8 cellular contexts compared by ENCODE assay signal in the genomic region with DNA sequence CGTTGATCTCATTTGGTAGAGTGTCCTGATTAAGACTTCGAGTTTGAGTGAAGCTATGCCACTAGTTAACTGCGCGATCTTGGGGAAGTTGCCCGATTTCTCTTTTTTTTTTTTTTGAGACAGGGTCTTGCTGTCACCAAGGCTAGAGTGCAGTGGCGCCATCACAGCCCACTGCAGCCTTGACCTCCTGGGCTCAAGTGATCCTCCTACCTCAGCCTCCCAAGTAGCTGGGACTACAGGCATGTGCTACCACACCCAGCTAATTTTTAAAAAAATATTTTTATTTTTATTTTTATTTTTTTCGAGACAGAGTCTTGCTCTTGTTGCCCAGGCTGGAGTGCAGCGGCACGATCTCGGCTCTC. TPM values are rescaled to one million over a fixed set of nuclear protein-coding genes. Genes with fewer than 3 reads are reported as not detected.
DNase-seq lines count a peak whose midpoint lies in the region; ATAC-seq and TF ChIP-seq lines count a peak whose summit lies in the region.
"Not testable (repeated sequence)": the region's sequence is repeated elsewhere in the genome, so short reads cannot be mapped to it uniquely, and the experiment has no call there.

No MANE protein-coding gene starts in this region.

- ATAC-seq in memory B cell (ENCODE audit: low read depth), result not testable (repeated sequence)

- H3K4me3 ChIP-seq in Caco-2 (ENCODE audit: low read depth, low read length) (peak overlapping the region; percentile 89), MG63 (peak overlapping the region; percentile 92), fibroblast of the aortic adventitia (ENCODE audit: low read depth, low read length) (peak overlapping the region; percentile 91), prostate gland (peak overlapping the region; percentile 49 to 71)

- H3K9me3 ChIP-seq in Caco-2, MG63, prostate gland: not testable (repeated sequence)

- H3K27me3 Mint-ChIP-seq in Caco-2 (ENCODE audit: insufficient read depth, unreplicated experiment); activated CD4-positive, alpha-beta memory T cell treated with anti-CD3 and anti-CD28 coated beads for 36 hours; MCF 10A (ENCODE audit: insufficient read depth, unreplicated experiment); memory B cell; type B pancreatic cell: not testable (repeated sequence)

- intact Hi-C loops in Caco-2 (cut with micrococcal nuclease; ENCODE audit: unreplicated experiment); MCF 10A (cut with micrococcal nuclease): not testable (repeated sequence)
- intact Hi-C loops in activated CD4-positive, alpha-beta memory T cell treated with anti-CD3 and anti-CD28 coated beads for 36 hours (cut with micrococcal nuclease), result loop anchor here (5.0 kb wide), 2 partner anchors 218 to 233 kb away; partner anchors contain the start of genes C1R and C1RL
- intact Hi-C loops in prostate gland (cut with DNase I), result loop anchor here (10.0 kb wide), 2 partner anchors 61 to 91 kb away; no protein-coding TSS in a partner anchor

- H3K4me1 ChIP-seq in Caco-2, result peaks cover 21% of the 10 kb centered on the region
- not testable (repeated sequence) for H3K4me1 ChIP-seq in prostate gland (replicated peaks)

- POLR2A ChIA-PET in Caco-2 (lab: Charles Lee), result interaction anchor here (0.5 to 3.4 kb wide), 2 partner anchors 17 to 384 kb away, joined by 4 to 56 read pairs; no protein-coding TSS in a partner anchor
- POLR2A ChIA-PET in activated CD4-positive, alpha-beta memory T cell treated with anti-CD3 and anti-CD28 coated beads for 36 hours (lab: Charles Lee), result interaction anchor here (0.6 to 5.7 kb wide), 5 partner anchors 21 to 234 kb away, joined by 3 to 59 read pairs (median 7); partner anchors contain the start of genes C12orf57, CDCA3, MLF2 and RNU7-1
- POLR2A ChIA-PET in MCF 10A (lab: Yijun Ruan, JAX), result interaction anchor here (0.6 to 7.7 kb wide), 7 partner anchors 17 to 121 kb away, joined by 3 to 81 read pairs (median 14); partner anchors contain the start of genes C12orf57, CDCA3, LRRC23 and RNU7-1

- H3K4me3 Mint-ChIP-seq in Caco-2 (ENCODE audit: unreplicated experiment) (peak overlapping the region; percentile 98), MCF 10A (ENCODE audit: unreplicated experiment) (peak overlapping the region; percentile 91), memory B cell (peak overlapping the region; percentile 89), type B pancreatic cell (peak overlapping the region; percentile 89)
- peak overlapping the region; percentile 87 for H3K4me3 Mint-ChIP-seq in activated CD4-positive, alpha-beta memory T cell treated with anti-CD3 and anti-CD28 coated beads for 36 hours

- TF ChIP-seq POLR2A in prostate gland (IDR thresholded peaks at IDR 0.05), result not testable (repeated sequence)

- not testable (repeated sequence) for TF ChIP-seq CTCF in Caco-2 (IDR thresholded peaks at IDR 0.05; ENCODE audit: insufficient read depth in 1 of 2, low read depth in 1 of 2, low read length in 1 of 2, severe bottlenecking in 1 of 2, unreplicated experiment in 1 of 2); MCF 10A (IDR thresholded peaks at IDR 0.05; ENCODE audit: unreplicated experiment); fibroblast of the aortic adventitia (IDR thresholded peaks at IDR 0.05; ENCODE audit: insufficient read depth, low read length); prostate gland (IDR thresholded peaks at IDR 0.05); type B pancreatic cell (conservative IDR thresholded peaks at IDR 0.05)

- 47% methylated on average over 10 of the region's 10 CpGs for WGBS in prostate gland

- not testable (repeated sequence) for H3K9me3 Mint-ChIP-seq in Caco-2 (ENCODE audit: unreplicated experiment); activated CD4-positive, alpha-beta memory T cell treated with anti-CD3 and anti-CD28 coated beads for 36 hours; MCF 10A (ENCODE audit: unreplicated experiment); memory B cell; type B pancreatic cell

- not testable (repeated sequence) for H3K27me3 ChIP-seq in Caco-2 (replicated peaks; ENCODE audit: control insufficient read depth, insufficient read depth, low read length); MG63; prostate gland (replicated peaks; ENCODE audit: insufficient read depth)

- peak overlapping the region; percentile 68 to 75 for H3K27ac ChIP-seq in prostate gland

- not testable (repeated sequence) for BruUV-seq in Caco-2 (replicated peaks; lab: Mats Ljungman, UMichigan); MCF 10A (replicated peaks; lab: Mats Ljungman, UMichigan)

- peak overlapping the region; percentile 95 for H3K27ac Mint-ChIP-seq in Caco-2 (ENCODE audit: unreplicated experiment)
- peak overlapping the region; percentile 85 for H3K27ac Mint-ChIP-seq in activated CD4-positive, alpha-beta memory T cell treated with anti-CD3 and anti-CD28 coated beads for 36 hours
- not testable (repeated sequence) for H3K27ac Mint-ChIP-seq in MCF 10A (ENCODE audit: low read depth, unreplicated experiment)
- peak overlapping the region; percentile 90 for H3K27ac Mint-ChIP-seq in memory B cell
- H3K27ac Mint-ChIP-seq in type B pancreatic cell, result peak overlapping the region; percentile 75

- CTCF ChIA-PET in Caco-2 (lab: Charles Lee), result interaction anchor here (0.6 to 3.5 kb wide), 4 partner anchors 18 to 88 kb away, joined by 4 to 87 read pairs (median 42); partner anchors contain the start of genes CDCA3 and USP5
- CTCF ChIA-PET in activated CD4-positive, alpha-beta memory T cell treated with anti-CD3 and anti-CD28 coated beads for 36 hours (lab: Charles Lee), result interaction anchor here (2.5 to 4.1 kb wide), 4 partner anchors 18 to 52 kb away, joined by 10 to 74 read pairs (median 38); partner anchors contain the start of genes CDCA3, LRRC23 and USP5
- CTCF ChIA-PET in MCF 10A (lab: Yijun Ruan, JAX), result interaction anchor here (0.6 to 7.7 kb wide), 8 partner anchors 8 to 789 kb away, joined by 3 to 64 read pairs (median 4); no protein-coding TSS in a partner anchor

- H3K36me3 ChIP-seq in Caco-2 (ENCODE audit: control insufficient read depth, insufficient read depth, low read length); prostate gland: not testable (repeated sequence)
- H3K36me3 ChIP-seq in MG63, result peaks cover 36% of the 10 kb centered on the region

- H3K36me3 Mint-ChIP-seq in Caco-2 (ENCODE audit: insufficient read depth, unreplicated experiment), result peaks cover 83% of the 10 kb centered on the region
- peaks cover 43% of the 10 kb centered on the region for H3K36me3 Mint-ChIP-seq in activated CD4-positive, alpha-beta memory T cell treated with anti-CD3 and anti-CD28 coated beads for 36 hours
- peaks cover 27% of the 10 kb centered on the region for H3K36me3 Mint-ChIP-seq in MCF 10A (ENCODE audit: insufficient read depth, unreplicated experiment)
- H3K36me3 Mint-ChIP-seq in memory B cell, result not testable (repeated sequence)
- H3K36me3 Mint-ChIP-seq in type B pancreatic cell, result peaks cover 23% of the 10 kb centered on the region

- peaks cover 40% of the 10 kb centered on the region for H3K4me1 Mint-ChIP-seq in Caco-2 (ENCODE audit: low read depth, unreplicated experiment)
- H3K4me1 Mint-ChIP-seq in activated CD4-positive, alpha-beta memory T cell treated with anti-CD3 and anti-CD28 coated beads for 36 hours (ENCODE audit: low read depth), result peaks cover 45% of the 10 kb centered on the region
- peaks cover 20% of the 10 kb centered on the region for H3K4me1 Mint-ChIP-seq in MCF 10A (ENCODE audit: insufficient read depth, unreplicated experiment)
- peaks cover 32% of the 10 kb centered on the region for H3K4me1 Mint-ChIP-seq in memory B cell
- H3K4me1 Mint-ChIP-seq in type B pancreatic cell (ENCODE audit: unreplicated experiment), result peaks cover 23% of the 10 kb centered on the region

- DNase-seq in Caco-2; MG63; activated CD4-positive, alpha-beta memory T cell treated with anti-CD3 and anti-CD28 coated beads for 36 hours; MCF 10A (ENCODE audit: unreplicated experiment); fibroblast of the aortic adventitia (ENCODE audit: low read depth); memory B cell (ENCODE audit: low spot score in 2 of 2); prostate gland (ENCODE audit: low spot score); type B pancreatic cell (ENCODE audit: extremely low spot score, unreplicated experiment): not testable (repeated sequence)

RNA-seq across cellular contexts. Expression of gene SPSB2, which starts 0.9 kb away (rescaled TPM):
- 23.7 and 24.7 TPM in 2 replicates for total RNA-seq in Caco-2 (2022)
- total RNA-seq in MG63 (2014; rRNA removed; shearing (Covaris generic); ENCODE audit: low replicate concordance), result 11.4 and 19.9 TPM in 2 replicates
- total RNA-seq in activated CD4-positive, alpha-beta memory T cell treated with anti-CD3 and anti-CD28 coated beads for 36 hours, result 1 to 10 TPM; 3.8 to 4.7 TPM
- 9.2 and 10.8 TPM in 2 replicates for total RNA-seq in MCF 10A (2022)
- 3.3 and 8.0 TPM in 2 replicates for total RNA-seq in fibroblast of the aortic adventitia (ENCODE audit: low replicate concordance)
- 10 to 100 TPM; 12.7 to 23.5 TPM for total RNA-seq in prostate gland
- 6.5 and 13.9 TPM in 2 replicates for total RNA-seq in type B pancreatic cell (ENCODE audit: low replicate concordance)

RNA-seq across cellular contexts. Expression of gene TPI1, which starts 6.7 kb away (rescaled TPM):
- total RNA-seq in Caco-2 (2022) (1,141 and 1,254 TPM in 2 replicates), MCF 10A (2022) (498 and 549 TPM in 2 replicates), fibroblast of the aortic adventitia (ENCODE audit: low replicate concordance) (183 and 680 TPM in 2 replicates), prostate gland (100 to 1,000 TPM; 404 to 443 TPM), type B pancreatic cell (ENCODE audit: low replicate concordance) (565 and 954 TPM in 2 replicates)
- 1,500 and 1,845 TPM in 2 replicates for total RNA-seq in MG63 (2014; rRNA removed; shearing (Covaris generic); ENCODE audit: low replicate concordance)
- 1,000 to 10,000 TPM; 1,432 to 1,495 TPM for total RNA-seq in activated CD4-positive, alpha-beta memory T cell treated with anti-CD3 and anti-CD28 coated beads for 36 hours

RNA-seq across cellular contexts. Expression of gene USP5, which starts 22.0 kb away (rescaled TPM):
- total RNA-seq in Caco-2 (2022) (226 and 230 TPM in 2 replicates), MCF 10A (2022) (62.5 and 80.2 TPM in 2 replicates), fibroblast of the aortic adventitia (ENCODE audit: low replicate concordance) (84.0 and 140 TPM in 2 replicates), prostate gland (10 to 100 TPM; 58.3 to 84.1 TPM), type B pancreatic cell (ENCODE audit: low replicate concordance) (121 and 198 TPM in 2 replicates)
- total RNA-seq in MG63 (2014; rRNA removed; shearing (Covaris generic); ENCODE audit: low replicate concordance), result 104 and 143 TPM in 2 replicates
- 100 to 1,000 TPM; 125 to 130 TPM for total RNA-seq in activated CD4-positive, alpha-beta memory T cell treated with anti-CD3 and anti-CD28 coated beads for 36 hours

RNA-seq across cellular contexts. Expression of gene CDCA3, which starts 22.9 kb away (rescaled TPM):
- total RNA-seq in Caco-2 (2022) (147 and 152 TPM in 2 replicates), MCF 10A (2022) (11.7 and 25.5 TPM in 2 replicates), fibroblast of the aortic adventitia (ENCODE audit: low replicate concordance) (23.5 TPM in 1 of 2 replicates, not detected in the other), prostate gland (10 to 100 TPM in 1 of 2 donors, 1 to 10 TPM in 1; 1.7 to 16.2 TPM), type B pancreatic cell (ENCODE audit: low replicate concordance) (31.7 and 33.5 TPM in 2 replicates)
- 29.8 and 110 TPM in 2 replicates for total RNA-seq in MG63 (2014; rRNA removed; shearing (Covaris generic); ENCODE audit: low replicate concordance)
- total RNA-seq in activated CD4-positive, alpha-beta memory T cell treated with anti-CD3 and anti-CD28 coated beads for 36 hours, result 10 to 100 TPM; 80.3 to 87.8 TPM

RNA-seq across cellular contexts. Expression of gene LRRC23, which starts 30.6 kb away (rescaled TPM):
- total RNA-seq in Caco-2 (2022) (7.8 and 8.6 TPM in 2 replicates), MCF 10A (2022) (7.5 and 9.1 TPM in 2 replicates), fibroblast of the aortic adventitia (ENCODE audit: low replicate concordance) (7.0 and 62.6 TPM in 2 replicates), prostate gland (10 to 100 TPM; 15.9 to 25.3 TPM), type B pancreatic cell (ENCODE audit: low replicate concordance) (10.1 and 20.0 TPM in 2 replicates)
- 2.7 and 49.9 TPM in 2 replicates for total RNA-seq in MG63 (2014; rRNA removed; shearing (Covaris generic); ENCODE audit: low replicate concordance)
- total RNA-seq in activated CD4-positive, alpha-beta memory T cell treated with anti-CD3 and anti-CD28 coated beads for 36 hours, result 1 to 10 TPM; 6.8 to 7.8 TPM
